Comparison of ENCODE assay signal across 8 cellular contexts in the genomic region with DNA sequence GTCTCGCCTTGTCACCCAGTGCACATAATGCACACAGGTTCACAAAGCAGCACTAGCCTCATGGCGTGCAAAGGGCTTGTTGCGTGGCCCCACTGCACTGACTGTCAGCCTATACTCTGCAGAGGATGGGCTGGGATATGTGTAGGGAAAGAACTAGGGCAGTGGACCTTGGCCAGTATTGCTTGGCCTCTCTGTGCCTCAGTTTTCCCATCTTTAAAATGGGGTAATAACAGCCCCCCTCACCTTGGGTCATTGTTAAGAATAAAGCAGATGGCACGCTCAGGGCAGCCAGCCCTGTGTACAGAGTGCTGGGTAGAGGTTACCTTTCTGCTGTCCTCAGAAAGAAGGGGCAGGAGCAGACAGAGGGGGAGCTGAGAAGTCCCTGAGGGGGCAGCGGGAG.
"Had no signal": no experiment of that assay in that cellular context is flagged by ENCODE, and none has a peak within 500 bp of the region (broad histone marks: within the 10 kb centered on the region; RNA-seq: fewer than 3 reads in every experiment).

No MANE protein-coding gene starts in this region.

- DNase-seq: GDM1, GF-D8 had no signal

- FAIRE-seq: G401.6, GM12878, GM12891, GM12892, GM18507, GM19239 had no signal

- ATAC-seq: GM12878 had no signal

- H3K4me3 ChIP-seq: GM12878 had no signal
